Comparison of ENCODE assay signal across 26 cellular contexts in genomic region chr11:100536979-100537378, GRCh38.
"Had no signal": no experiment of that assay in that cellular context is flagged by ENCODE, and none has a peak within 500 bp of the region (broad histone marks: within the 10 kb centered on the region; RNA-seq: fewer than 3 reads in every experiment).

No MANE protein-coding gene starts in this region.

- ATAC-seq: activated CD4-positive, alpha-beta T cell treated with anti-CD3 and anti-CD28 coated beads for 36 hours; activated CD8-positive, alpha-beta memory T cell treated with anti-CD3 and anti-CD28 coated beads, Interleukin-2, amount 10 ng/mL, durations not matched to agents 7 days and 5 days; activated CD8-positive, alpha-beta T cell treated with anti-CD3 and anti-CD28 coated beads, Interleukin-2, amount 10 ng/mL, durations not matched to agents 7 days and 5 days; activated naive CD8-positive, alpha-beta T cell treated with anti-CD3 and anti-CD28 coated beads, Interleukin-2, amount 50 U/mL, for 24 hours; body of pancreas; gastroesophageal sphincter had no signal

- H3K27ac ChIP-seq: adrenal gland, body of pancreas, coronary artery, dorsolateral prefrontal cortex, gastroesophageal sphincter had no signal

- H3K36me3 ChIP-seq: adrenal gland, gastroesophageal sphincter had no signal

- H3K9me3 ChIP-seq: adrenal gland, body of pancreas, gastroesophageal sphincter had no signal

- DNase-seq: activated CD4-positive, alpha-beta memory T cell treated with anti-CD3 and anti-CD28 coated beads for 36 hours; activated CD4-positive, alpha-beta T cell treated with anti-CD3 and anti-CD28 coated beads for 36 hours; activated CD4-positive, alpha-beta T cell treated with anti-CD3 and anti-CD28 coated beads, Interleukin-2, amount 10 ng/mL, durations not matched to agents 24 days and 14 days; activated CD4-positive, CD25-positive, alpha-beta regulatory T cell; activated CD4-positive, CD25-positive, alpha-beta regulatory T cell treated with anti-CD3 and anti-CD28 coated beads, Interleukin-2, amount 50 U/mL, for 72 hours; activated CD8-positive, alpha-beta memory T cell treated with anti-CD3 and anti-CD28 coated beads, Interleukin-2, amount 10 ng/mL, durations not matched to agents 7 days and 5 days; activated CD8-positive, alpha-beta memory T cell treated with anti-CD3 and anti-CD28 coated beads, Interleukin-2, amount 50 U/mL, for 4 hours; activated CD8-positive, alpha-beta T cell treated with anti-CD3 and anti-CD28 coated beads, Interleukin-2, amount 10 ng/mL, durations not matched to agents 7 days and 5 days; activated effector memory CD4-positive, alpha-beta T cell treated with anti-CD3 and anti-CD28 coated beads, Interleukin-2, amount 50 U/mL, for 16 hours; activated naive CD4-positive, alpha-beta T cell treated with anti-CD3 and anti-CD28 coated beads for 36 hours; activated naive CD8-positive, alpha-beta T cell treated with anti-CD3 and anti-CD28 coated beads for 36 hours; activated naive CD8-positive, alpha-beta T cell treated with anti-CD3 and anti-CD28 coated beads, Interleukin-2, amount 50 U/mL, for 24 hours; activated T-cell treated with anti-CD3 and anti-CD28 coated beads, Interleukin-2, amount 50 U/mL, for 1 hour; activated T-cell treated with anti-CD3 and anti-CD28 coated beads, Interleukin-2, amount 50 U/mL, for 48 hours; adrenal gland; amygdala; aorta; body of pancreas; dorsolateral prefrontal cortex; effector memory CD4-positive, alpha-beta T cell; endodermal cell; foreskin fibroblast; head of caudate nucleus; T-helper 2 cell had no signal

- H3K4me1 ChIP-seq: adrenal gland, body of pancreas, gastroesophageal sphincter had no signal

- H3K4me3 ChIP-seq: adrenal gland, body of pancreas, coronary artery, dorsolateral prefrontal cortex, gastroesophageal sphincter had no signal

- H3K27me3 ChIP-seq: adrenal gland, body of pancreas, dorsolateral prefrontal cortex, gastroesophageal sphincter had no signal
